Comparison of ENCODE assay signal across 1 cellular context in genomic region chr1:25247024-25247828, GRCh38.
TF ChIP-seq lines count a peak whose summit lies in the region.

Gene RSRP1 (minus strand): TSS chr1:25247454. CDS start chr1:25246963, 491 bp downstream.

TF ChIP-seq in SK-N-SH, 30 proteins besides CTCF, POLR2A, EP300 and RAD21 (continued from another document):
- TF ChIP-seq NRF1 (IDR thresholded peaks at IDR 0.05; ENCODE audit: low read depth, low read length) (peak; percentile 99), RCOR1 (IDR thresholded peaks at IDR 0.05; ENCODE audit: low read length) (peak; percentile 37; the same call in 1 of the 2 replicates), MXI1 (IDR thresholded peaks at IDR 0.05; ENCODE audit: low read depth, low read length) (peak; percentile 55), POLR2AphosphoS5 (IDR thresholded peaks at IDR 0.05; ENCODE audit: low read depth, low read length) (peak; percentile 100), USF2 (IDR thresholded peaks at IDR 0.05; ENCODE audit: borderline replicate concordance, low read depth, low read length) (no peak), TCF12 (IDR thresholded peaks at IDR 0.05) (no peak), TAF1 (IDR thresholded peaks at IDR 0.05; ENCODE audit: borderline replicate concordance, low read depth, low read length) (peak; percentile 95), FOXJ3 (CRISPR knock-in tag; IDR thresholded peaks at IDR 0.05) (no peak), SIN3A (IDR thresholded peaks at IDR 0.05; ENCODE audit: borderline replicate concordance, low read depth, low read length) (peak; percentile 49; the same call in 1 of the 2 replicates), CHD2 (IDR thresholded peaks at IDR 0.05; ENCODE audit: low read length, partially characterized antibody) (peak; percentile 67), FOSL2 (IDR thresholded peaks at IDR 0.05; ENCODE audit: borderline replicate concordance, low read depth) (no peak), IRF3 (IDR thresholded peaks at IDR 0.05; ENCODE audit: low read depth, low read length) (no peak), RXRA (IDR thresholded peaks at IDR 0.05; ENCODE audit: borderline replicate concordance, low read depth) (no peak), FOXM1 (IDR thresholded peaks at IDR 0.05; ENCODE audit: low read depth) (no peak), ELF1 (IDR thresholded peaks at IDR 0.05) (peak; percentile 70), NFIC (IDR thresholded peaks at IDR 0.05; ENCODE audit: borderline replicate concordance) (no peak)
